Comparison of ENCODE assay signal across 8 cellular contexts in the genomic region with DNA sequence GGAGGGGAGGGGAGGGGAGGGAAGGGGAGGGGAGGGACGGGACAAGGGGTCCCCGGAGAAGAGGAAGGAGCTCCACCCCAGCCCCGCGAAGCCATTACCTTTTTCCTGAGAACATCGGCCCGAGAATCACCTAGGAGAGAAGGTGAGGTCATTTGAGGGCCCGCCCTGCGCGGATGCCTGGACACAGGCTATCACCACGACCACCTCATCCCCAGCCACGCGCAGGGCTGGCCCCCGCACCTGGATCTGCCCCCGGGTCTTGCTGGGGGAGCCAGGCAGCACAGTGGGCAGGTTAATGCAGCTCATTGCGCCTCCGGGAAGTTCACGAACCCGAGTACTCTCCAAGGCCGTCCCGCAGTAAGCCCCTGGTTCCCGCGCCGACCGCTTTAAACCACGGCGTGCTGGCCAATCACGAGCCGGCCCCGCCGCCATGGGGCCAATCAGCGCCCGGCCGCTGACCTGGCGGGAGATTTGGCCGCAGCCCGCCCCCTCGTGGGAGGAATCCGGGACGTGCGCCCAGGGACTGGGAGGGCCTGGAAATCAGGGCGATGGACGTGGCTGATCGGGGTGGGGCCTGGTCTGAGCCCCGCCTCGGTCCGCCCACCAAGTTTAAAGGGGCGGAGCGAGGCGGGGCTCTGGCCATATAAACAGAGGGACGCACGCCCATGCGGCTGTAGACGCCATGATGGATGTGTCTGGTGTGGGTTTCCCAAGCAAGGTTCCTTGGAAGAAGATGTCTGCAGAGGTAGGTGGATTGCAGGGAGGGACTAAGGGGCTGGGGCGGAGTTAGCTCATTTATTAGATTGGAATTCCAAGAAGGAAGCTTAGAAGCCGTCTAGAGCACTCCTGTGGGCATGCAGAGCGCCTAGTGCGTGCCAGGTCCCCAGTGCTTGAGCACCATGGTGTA. TPM values are rescaled to one million over a fixed set of nuclear protein-coding genes. Genes with fewer than 3 reads are reported as not detected.
DNase-seq lines count a peak whose midpoint lies in the region; TF ChIP-seq lines count a peak whose summit lies in the region.

A gene with protein sequence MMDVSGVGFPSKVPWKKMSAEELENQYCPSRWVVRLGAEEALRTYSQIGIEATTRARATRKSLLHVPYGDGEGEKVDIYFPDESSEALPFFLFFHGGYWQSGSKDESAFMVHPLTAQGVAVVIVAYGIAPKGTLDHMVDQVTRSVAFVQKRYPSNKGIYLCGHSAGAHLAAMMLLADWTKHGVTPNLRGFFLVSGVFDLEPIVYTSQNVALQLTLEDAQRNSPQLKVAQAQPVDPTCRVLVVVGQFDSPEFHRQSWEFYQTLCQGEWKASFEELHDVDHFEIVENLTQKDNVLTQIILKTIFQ (plus strand): TSS at position 674 of the 907 bp plus-strand sequence. CDS start 9 bp downstream, at position 683.
A gene with protein sequence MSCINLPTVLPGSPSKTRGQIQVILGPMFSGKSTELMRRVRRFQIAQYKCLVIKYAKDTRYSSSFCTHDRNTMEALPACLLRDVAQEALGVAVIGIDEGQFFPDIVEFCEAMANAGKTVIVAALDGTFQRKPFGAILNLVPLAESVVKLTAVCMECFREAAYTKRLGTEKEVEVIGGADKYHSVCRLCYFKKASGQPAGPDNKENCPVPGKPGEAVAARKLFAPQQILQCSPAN (minus strand): TSS at position 364 of the 907 bp plus-strand sequence. CDS start 58 bp downstream, at position 306.

- peaks cover 34 to 57% (median 54%) of the 10 kb centered on the region in 3 experiments; a peak in 6 of 7 replicates for H3K36me3 Mint-ChIP-seq in H9 (ENCODE audit: insufficient read depth in 1 of 3, low read depth in 3 of 3)

- no peak within 1 kb of the TSS for H3K23ac ChIP-seq in H9 (ENCODE audit: insufficient read length, low read depth, low read length)
- H3K23ac ChIP-seq in neuronal stem cell (ENCODE audit: low read depth, low read length, poor library complexity): peak within 1 kb of the TSS; percentile 81

- no peaks in the 10 kb centered on the region for H4K20me1 ChIP-seq in H9 (ENCODE audit: control insufficient read depth, insufficient read depth, insufficient read length)

- H3K4me1 Mint-ChIP-seq in H9: peaks cover 24 to 35% of the 10 kb centered on the region in 2 experiments

- no peak within 1 kb of the TSS for H3K4ac ChIP-seq in H9 (ENCODE audit: low read depth, low read length)
- H3K4ac ChIP-seq in neuronal stem cell (ENCODE audit: low read length): no peak within 1 kb of the TSS

- H3K9ac ChIP-seq in H9 (ENCODE audit: extremely low read depth, insufficient read length, low read length) (peak within 1 kb of the TSS; percentile 78), neuronal stem cell (ENCODE audit: low read depth, low read length, poor library complexity) (peak within 1 kb of the TSS; percentile 98)

- H3K4me2 ChIP-seq in H9 (ENCODE audit: insufficient read depth, insufficient read length, low read length) (peak within 1 kb of the TSS; percentile 80), neuronal stem cell (ENCODE audit: insufficient read depth, low read length, poor library complexity, severe bottlenecking) (peak within 1 kb of the TSS; percentile 94)

- no peak within 1 kb of the TSS for H4K91ac ChIP-seq in H9 (ENCODE audit: insufficient read length, low read depth, low read length)
- H4K91ac ChIP-seq in neuronal stem cell (ENCODE audit: low read depth, low read length, poor library complexity): no peak within 1 kb of the TSS

- peak within 1 kb of the TSS; percentile 91 to 96 (median 93); a peak in 6 of 7 replicates for H3K27ac Mint-ChIP-seq in H9

- H3K14ac ChIP-seq in H9 (ENCODE audit: insufficient read depth, low read length) (peak within 1 kb of the TSS; percentile 84), neuronal stem cell (ENCODE audit: low read length) (no peak within 1 kb of the TSS)

- H3K9me3 ChIP-seq in H9 (ENCODE audit: control insufficient read depth, low read depth, low read length) (no peaks in the 10 kb centered on the region), MG63 (no peaks in the 10 kb centered on the region), neuronal stem cell (replicated peaks in 1 of 2; ENCODE audit: control insufficient read depth in 2 of 2, insufficient read depth in 1 of 2, low read depth in 1 of 2, low read length in 2 of 2) (no peaks in the 10 kb centered on the region)

- H3K56ac ChIP-seq in H9 (ENCODE audit: insufficient read length, low read depth, low read length): no peak within 1 kb of the TSS

- H3K79me2 ChIP-seq in H9 (ENCODE audit: insufficient read depth, low read length): peaks cover 9% of the 10 kb centered on the region; the same call in 1 of the 2 replicates

- no peaks in the 10 kb centered on the region for H3K27me3 Mint-ChIP-seq in H9 (ENCODE audit: low read depth)

- H3K36me3 ChIP-seq in MG63 (peaks cover 41% of the 10 kb centered on the region), neuronal stem cell (replicated peaks in 1 of 2; ENCODE audit: control insufficient read depth in 2 of 2, insufficient read depth in 2 of 2, low read length in 2 of 2) (peaks cover 23 to 57% of the 10 kb centered on the region in 2 donors)

- no CpG with 5 or more reads among the region's 57 CpGs for WGBS in H9 (ENCODE audit: extremely low coverage, insufficient read length, low lambda C conversion rate)
- WGBS in neuronal stem cell (ENCODE audit: extremely low coverage in 2 of 2, insufficient read length in 2 of 2, insufficient replicate concordance in 1 of 2), 2 donors: no CpG with 5 or more reads among the region's 57 CpGs

- H4K8ac ChIP-seq in H9 (replicated peaks; ENCODE audit: insufficient read length, low read depth, low read length): no peak within 1 kb of the TSS
- no peak within 1 kb of the TSS for H4K8ac ChIP-seq in neuronal stem cell (ENCODE audit: low read depth, low read length)

- H2AK5ac ChIP-seq in H9 (ENCODE audit: insufficient read length, low read length) (no peak within 1 kb of the TSS), neuronal stem cell (ENCODE audit: low read depth, low read length) (peak within 1 kb of the TSS; percentile 78)

- H2BK15ac ChIP-seq in H9 (ENCODE audit: low read depth, low read length) (no peak within 1 kb of the TSS), neuronal stem cell (ENCODE audit: low read length) (no peak within 1 kb of the TSS)

- H3K4me1 ChIP-seq in H9 (ENCODE audit: insufficient read depth, low read length) (no peaks in the 10 kb centered on the region), neuronal stem cell (ENCODE audit: control insufficient read depth in 2 of 2, insufficient read depth in 1 of 2, low read depth in 1 of 2, low read length in 2 of 2) (peaks cover 18 to 23% of the 10 kb centered on the region in 2 donors)

- DNase-seq in GDM1 (lab: John Stamatoyannopoulos, UW): peak; percentile 94
- peak; percentile 99 for DNase-seq in H9
- peak; percentile 97 for DNase-seq in MG63
- peak; percentile 98 for DNase-seq in SIG-M5 treated with dmso at 0.1 percent for 504 hours (lab: John Stamatoyannopoulos, UW; ENCODE audit: unreplicated experiment)
- DNase-seq in activated gamma-delta T cell treated with Interleukin-2 at 50 U/mL for 16 hours: peak; percentile 65
- DNase-seq in foreskin melanocyte: peak; percentile 92
- peak; percentile 96 for DNase-seq in neuronal stem cell (ENCODE audit: low spot score)
- peak; percentile 59 to 98 (median 94) for DNase-seq in substantia nigra (lab: John Stamatoyannopoulos, UW)

- H3K27me3 ChIP-seq in H9 (ENCODE audit: insufficient read depth, low read length) (no peaks in the 10 kb centered on the region), MG63 (no peaks in the 10 kb centered on the region), neuronal stem cell (ENCODE audit: control insufficient read depth in 3 of 3, insufficient read depth in 3 of 3, low read depth in 1 of 3, low read length in 3 of 3) (no peaks in the 10 kb centered on the region)

- H2BK5ac ChIP-seq in H9 (ENCODE audit: insufficient read length, low read length) (no peak within 1 kb of the TSS), neuronal stem cell (ENCODE audit: low read length) (peak within 1 kb of the TSS; percentile 95)

- peaks cover 6% of the 10 kb centered on the region for H3K23me2 ChIP-seq in H9 (ENCODE audit: insufficient read length, low read depth, low read length, poor library complexity, severe bottlenecking)

- peaks cover 2% of the 10 kb centered on the region for H3K79me1 ChIP-seq in H9 (ENCODE audit: insufficient read depth, low read depth, low read length, poor library complexity, severe bottlenecking)
- H3K79me1 ChIP-seq in neuronal stem cell (ENCODE audit: low read depth, low read length): peaks cover 13% of the 10 kb centered on the region

- H3K18ac ChIP-seq in H9 (ENCODE audit: insufficient read length, low read depth, low read length): peak within 1 kb of the TSS; percentile 87
- peak within 1 kb of the TSS; percentile 92 for H3K18ac ChIP-seq in neuronal stem cell (ENCODE audit: low read length)

- H3T11ph ChIP-seq in H9 (ENCODE audit: low read length): no peak within 1 kb of the TSS

- H3K9me3 Mint-ChIP-seq in H9: no peaks in the 10 kb centered on the region

- H3K4me3 Mint-ChIP-seq in H9: peak within 1 kb of the TSS; percentile 84 to 85

- no peak within 1 kb of the TSS for H2AFZ ChIP-seq in H9 (ENCODE audit: low read length)
- H2AFZ ChIP-seq in neuronal stem cell (ENCODE audit: low read length): peak within 1 kb of the TSS; percentile 96

- no peak within 1 kb of the TSS for H3K27ac ChIP-seq in H9 (ENCODE audit: insufficient read length, low read depth, low read length)
- H3K27ac ChIP-seq in neuronal stem cell (replicated peaks; ENCODE audit: low read length): peak within 1 kb of the TSS; percentile 55
- peak within 1 kb of the TSS; percentile 45 for H3K27ac ChIP-seq in substantia nigra (ENCODE audit: low read depth, low read length, poor library complexity, severe bottlenecking)

- H2BK12ac ChIP-seq in H9 (ENCODE audit: insufficient read length, low read depth, low read length): no peak within 1 kb of the TSS
- no peak within 1 kb of the TSS for H2BK12ac ChIP-seq in neuronal stem cell (ENCODE audit: low read length)

- no peak within 1 kb of the TSS for H2BK20ac ChIP-seq in H9 (ENCODE audit: low read depth, low read length, poor library complexity, severe bottlenecking)

- peak; percentile 97 for TF ChIP-seq CTCF in H9 (conservative IDR thresholded peaks at IDR 0.05)

- no peak within 1 kb of the TSS for H4K5ac ChIP-seq in H9 (ENCODE audit: insufficient read length, low read depth, low read length)

- no peak within 1 kb of the TSS for H2BK120ac ChIP-seq in H9 (ENCODE audit: low read depth, low read length, poor library complexity, severe bottlenecking)
- no peak within 1 kb of the TSS for H2BK120ac ChIP-seq in neuronal stem cell (ENCODE audit: low read depth, low read length)

- H3K4me3 ChIP-seq in MG63 (peak within 1 kb of the TSS; percentile 72), neuronal stem cell (ENCODE audit: low read length in 2 of 2) (peak within 1 kb of the TSS; percentile 89 to 100)

RNA-seq across cellular contexts. Expression of the first gene that starts in this region (rescaled TPM):
- total RNA-seq in H9 (2021): 54.7 and 64.1 TPM in 2 replicates
- 49.6 and 74.8 TPM in 2 replicates for total RNA-seq in MG63 (2014; rRNA removed; shearing (Covaris generic); ENCODE audit: low replicate concordance)
- 50.8 TPM for polyA plus RNA-seq in neuronal stem cell (2013, experiment 1 of 2)
- 52.7 TPM for polyA plus RNA-seq in neuronal stem cell (2013, experiment 2 of 2)

RNA-seq across cellular contexts. Expression of the second gene that starts in this region (rescaled TPM):
- total RNA-seq in H9 (2021): 95.8 and 98.7 TPM in 2 replicates
- 147 and 288 TPM in 2 replicates for total RNA-seq in MG63 (2014; rRNA removed; shearing (Covaris generic); ENCODE audit: low replicate concordance)
- polyA plus RNA-seq in neuronal stem cell (2013, experiment 1 of 2): 38.3 TPM
- 37.7 TPM for polyA plus RNA-seq in neuronal stem cell (2013, experiment 2 of 2)
